13 cellular contexts compared by ENCODE assay signal in genomic region chr14:75342762-75343599, GRCh38.
A peak's percentile ranks its signal among the peaks of the same experiment; 100 is the strongest.
DNase-seq lines count a peak whose midpoint lies in the region; ATAC-seq and TF ChIP-seq lines count a peak whose summit lies in the region.
"Had no signal": no experiment of that assay in that cellular context is flagged by ENCODE, and none has a peak within 500 bp of the region (broad histone marks: within the 10 kb centered on the region; RNA-seq: fewer than 3 reads in every experiment).

No MANE protein-coding gene starts in this region.

- H3K36me3 ChIP-seq in esophagus squamous epithelium: no peaks in the 10 kb centered on the region
- H3K36me3 ChIP-seq: left ventricle myocardium inferior had no signal

- H3K4me3 ChIP-seq in esophagus squamous epithelium: no peak overlapping the region
- H3K4me3 ChIP-seq: left ventricle myocardium inferior had no signal

- H3K4me3 Mint-ChIP-seq in IgD-negative memory B cell (peak overlapping the region in 3 of 4 donors; percentile 30 to 72 (median 55)), memory B cell (no peak overlapping the region), T-cell (no peak overlapping the region)
- H3K4me3 Mint-ChIP-seq: activated naive CD4-positive, alpha-beta T cell treated with anti-CD3 and anti-CD28 coated beads, Interleukin-2, amount 50 U/mL, for 24 hours; central memory CD8-positive, alpha-beta T cell; T-helper 2 cell treated with Interferon-gamma antibody and Interleukin-4, amounts not matched to agents 5 μg/mL and 100 μg/mL, for 36 hours had no signal

- H3K27ac ChIP-seq in esophagus squamous epithelium: no peak overlapping the region

- no peak for TF ChIP-seq POLR2A in esophagus squamous epithelium (IDR thresholded peaks at IDR 0.05)

- H3K27me3 Mint-ChIP-seq in IgD-negative memory B cell (peaks cover 2% of the 10 kb centered on the region), memory B cell (peaks cover 3% of the 10 kb centered on the region), T-cell (peaks cover 0 to 7% of the 10 kb centered on the region in 2 donors)
- H3K27me3 Mint-ChIP-seq: activated naive CD4-positive, alpha-beta T cell treated with anti-CD3 and anti-CD28 coated beads, Interleukin-2, amount 50 U/mL, for 24 hours had no signal

- peak overlapping the region in 1 of 3 donors; percentile 87 for H3K27ac Mint-ChIP-seq in IgD-negative memory B cell
- H3K27ac Mint-ChIP-seq in memory B cell: no peak overlapping the region
- no peak overlapping the region for H3K27ac Mint-ChIP-seq in T-cell
- H3K27ac Mint-ChIP-seq: activated naive CD4-positive, alpha-beta T cell treated with anti-CD3 and anti-CD28 coated beads, Interleukin-2, amount 50 U/mL, for 24 hours; T-helper 2 cell treated with Interferon-gamma antibody and Interleukin-4, amounts not matched to agents 5 μg/mL and 100 μg/mL, for 36 hours had no signal

- H3K27me3 ChIP-seq in esophagus squamous epithelium: no peaks in the 10 kb centered on the region

- no peak for TF ChIP-seq CTCF in GM10266 (IDR thresholded peaks at IDR 0.05; ENCODE audit: control insufficient read depth, insufficient read depth, low read depth, missing control alignments)
- no peak for TF ChIP-seq CTCF in esophagus squamous epithelium (IDR thresholded peaks at IDR 0.05)

- CTCF ChIA-PET in T-cell (lab: Charles Lee): interaction anchor here (0.5 kb wide), 3 partner anchors 10 to 473 kb away, joined by 3 read pairs; no protein-coding TSS in a partner anchor

- intact Hi-C loops in esophagus squamous epithelium (cut with DNase I): no loop called here

- H3K36me3 Mint-ChIP-seq in IgD-negative memory B cell: peaks cover 1% of the 10 kb centered on the region
- peaks cover 2% of the 10 kb centered on the region for H3K36me3 Mint-ChIP-seq in memory B cell
- H3K36me3 Mint-ChIP-seq in T-cell: no peaks in the 10 kb centered on the region
- H3K36me3 Mint-ChIP-seq: activated naive CD4-positive, alpha-beta T cell treated with anti-CD3 and anti-CD28 coated beads, Interleukin-2, amount 50 U/mL, for 24 hours had no signal

- POLR2A ChIA-PET in T-cell (lab: Charles Lee): interaction anchor here in 1 of 2 donors (0.7 kb wide), 1 partner anchor 43 kb away, joined by 3 read pairs; no protein-coding TSS in a partner anchor

- ATAC-seq in GM21528 (IDR thresholded peaks at IDR 0.05; ENCODE audit: low FRiP score, unreplicated experiment): peak; percentile 59
- ATAC-seq in memory B cell (ENCODE audit: low read depth): peak; percentile 68
- no peak for ATAC-seq in T-cell (replicated peaks in 1 of 4)

- H3K9me3 Mint-ChIP-seq in IgD-negative memory B cell (no peaks in the 10 kb centered on the region), memory B cell (peaks cover 2% of the 10 kb centered on the region), T-cell (peaks cover 0 to 4% (median 0%) of the 10 kb centered on the region in 3 donors)
- H3K9me3 Mint-ChIP-seq: activated naive CD4-positive, alpha-beta T cell treated with anti-CD3 and anti-CD28 coated beads, Interleukin-2, amount 50 U/mL, for 24 hours; central memory CD8-positive, alpha-beta T cell; T-helper 2 cell treated with Interferon-gamma antibody and Interleukin-4, amounts not matched to agents 5 μg/mL and 100 μg/mL, for 36 hours had no signal

- WGBS in esophagus squamous epithelium, 2 donors: 68 to 84% methylated on average over 4 of the region's 4 CpGs

- H3K4me1 Mint-ChIP-seq in IgD-negative memory B cell (peaks cover 9 to 24% (median 21%) of the 10 kb centered on the region in 3 donors), memory B cell (peaks cover 12% of the 10 kb centered on the region), T-cell (no peaks in the 10 kb centered on the region)
- H3K4me1 Mint-ChIP-seq: central memory CD8-positive, alpha-beta T cell had no signal

- peaks cover 0 to 12% (median 4%) of the 10 kb centered on the region in 3 donors for H3K4me1 ChIP-seq in esophagus squamous epithelium

- H3K9me3 ChIP-seq in esophagus squamous epithelium: no peaks in the 10 kb centered on the region

- DNase-seq in GM10266 (ENCODE audit: extremely low spot score) (peak; percentile 25), memory B cell (ENCODE audit: low spot score in 2 of 2) (no peak), T-cell (no peak), esophagus squamous epithelium (lab: John Stamatoyannopoulos, UW) (no peak), DMS 273 (lab: John Stamatoyannopoulos, UW; ENCODE audit: unreplicated experiment) (no peak)
- no peak for DNase-seq in activated CD4-positive, alpha-beta T cell treated with anti-CD3 and anti-CD28 coated beads, Interleukin-2, amount 50 U/mL, for 4 hours
- DNase-seq: left ventricle myocardium inferior, NCI-H446 treated with DMSO at 0.1 percent for 48 hours had no signal

Comparison
In these comparisons a context has a peak if more than half of its experiments do, and no peak if none do; other contexts are left out.
1. ATAC-seq: peak in GM21528 (single experiment) and memory B cell (single experiment); none in T-cell (0 of 4).
2. H3K4me3 Mint-ChIP-seq: peak in IgD-negative memory B cell (3 of 4); none in memory B cell (single experiment) and T-cell (0 of 3).